ENCODE assay signal across 3 cellular contexts in the genomic region with DNA sequence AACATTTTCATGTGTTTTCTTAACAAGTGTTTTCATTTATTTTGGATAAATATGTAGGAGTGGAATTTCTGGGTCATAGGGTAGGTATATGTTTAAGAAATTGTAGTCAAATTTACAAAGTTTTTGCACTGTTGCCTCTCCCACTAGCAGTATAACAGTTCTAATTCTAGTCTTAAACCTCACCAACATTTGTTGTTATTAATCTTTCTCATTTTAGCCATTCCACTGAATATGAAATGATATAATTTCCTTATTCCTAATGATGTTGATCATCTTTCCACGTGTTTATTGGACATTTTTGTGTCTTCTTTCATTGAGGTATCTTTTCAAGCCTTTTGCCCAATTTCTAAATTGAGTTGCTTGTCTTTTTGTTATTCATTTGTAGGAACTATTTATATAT.
"Had no signal": no experiment of that assay in that cellular context is flagged by ENCODE, and none has a peak within 500 bp of the region (broad histone marks: within the 10 kb centered on the region; RNA-seq: fewer than 3 reads in every experiment).

No MANE protein-coding gene starts in this region.

- H3K4me3 ChIP-seq: GM12878 had no signal

- DNase-seq: GDM1, GF-D8 had no signal
